30 cellular contexts compared by ENCODE assay signal in genomic region chr11:82024760-82025159, GRCh38.
"Had no signal": no experiment of that assay in that cellular context is flagged by ENCODE, and none has a peak within 500 bp of the region (broad histone marks: within the 10 kb centered on the region; RNA-seq: fewer than 3 reads in every experiment).

No MANE protein-coding gene starts in this region.

- DNase-seq: naive thymus-derived CD4-positive, alpha-beta T cell; natural killer cell; occipital lobe; ovary; posterior cingulate gyrus; psoas muscle; right cardiac atrium; spleen; stimulated activated CD4-positive, alpha-beta T cell treated with anti-CD3 and anti-CD28 coated beads, Interleukin-12 subunit alpha, Interleukin-12 subunit beta, amount 100 ng/mL, for 4 hours; stimulated activated CD4-positive, alpha-beta T cell treated with anti-CD3 and anti-CD28 coated beads, Interleukin-1b, Interleukin-23, amount 100 ng/mL, for 48 hours; stimulated activated CD4-positive, alpha-beta T cell treated with anti-CD3 and anti-CD28 coated beads, Interleukin-4, amount 100 ng/mL, for 1 hour; stimulated activated CD4-positive, alpha-beta T cell treated with anti-CD3 and anti-CD28 coated beads, Interleukin-4, amount 100 ng/mL, for 4 hours; stimulated activated CD8-positive, alpha-beta memory T cell treated with anti-CD3 and anti-CD28 coated beads, Interleukin-4, amount 100 ng/mL, for 48 hours; stimulated activated naive CD4-positive, alpha-beta T cell; stimulated activated naive CD8-positive, alpha-beta T cell treated with anti-CD3 and anti-CD28 coated beads, Interleukin-15, amount 100 ng/mL, for 72 hours; stimulated activated naive CD8-positive, alpha-beta T cell treated with anti-CD3 and anti-CD28 coated beads, Interleukin-15, Interleukin-2, amounts not matched to agents 100 U/mL and 50 U/mL, for 24 hours; substantia nigra; testis; tibial artery; transverse colon; upper lobe of left lung had no signal

- H3K4me3 ChIP-seq: neural progenitor cell, ovary, psoas muscle, skin epidermis, smooth muscle cell, spleen, suprapubic skin, testis, tibial artery, transverse colon, upper lobe of left lung, vagina had no signal

- H3K9me3 ChIP-seq: ovary, psoas muscle, spleen, suprapubic skin, testis, tibial artery, transverse colon, upper lobe of left lung, vagina had no signal

- H2AFZ ChIP-seq: neural progenitor cell, parathyroid adenoma had no signal

- H3K4me1 ChIP-seq: neural progenitor cell, parathyroid adenoma, psoas muscle, spleen, suprapubic skin, testis, tibial artery, transverse colon, upper lobe of left lung, vagina had no signal

- ATAC-seq: naive thymus-derived CD4-positive, alpha-beta T cell; natural killer cell; psoas muscle; right cardiac atrium; sciatic nerve; stimulated activated memory B cell treated with anti-CD40 and anti-IgM and Interleukin-4, amounts not matched to agents 10 μg/mL and 1 μg/mL and 100 μg/mL, for 72 hours; stimulated activated naive CD8-positive, alpha-beta T cell treated with anti-CD3 and anti-CD28 coated beads, Interleukin-15, amount 100 ng/mL, for 72 hours; stimulated activated naive CD8-positive, alpha-beta T cell treated with anti-CD3 and anti-CD28 coated beads, Interleukin-15, Interleukin-2, amounts not matched to agents 100 U/mL and 50 U/mL, for 24 hours had no signal

- H3K9ac ChIP-seq: neural progenitor cell, parathyroid adenoma had no signal

- H3K4me2 ChIP-seq: neural progenitor cell, smooth muscle cell had no signal

- H3K79me2 ChIP-seq: parathyroid adenoma had no signal

- FAIRE-seq: urothelium cell line had no signal

- H3K27ac ChIP-seq: neural progenitor cell, ovary, parathyroid adenoma, psoas muscle, skin epidermis, spleen, suprapubic skin, testis, tibial artery, transverse colon, upper lobe of left lung, vagina had no signal

- H3K36me3 ChIP-seq: neural progenitor cell, ovary, spleen, suprapubic skin, tibial artery, transverse colon, upper lobe of left lung, vagina had no signal

- H3K27me3 ChIP-seq: neural progenitor cell, ovary, spleen, suprapubic skin, testis, tibial artery, transverse colon, upper lobe of left lung, vagina had no signal
